Comparison of ENCODE assay signal across 1 cellular context in genomic region chr1:44787506-44787905, GRCh38.
TF ChIP-seq lines count a peak whose summit lies in the region.

No MANE protein-coding gene starts in this region.

TF ChIP-seq in HepG2, 621 proteins besides CTCF, POLR2A, EP300 and RAD21:
- no peak for TF ChIP-seq RBM22 (optimal IDR thresholded peaks at IDR 0.05; ENCODE audit: low read length)
- TF ChIP-seq NR2C2 (CRISPR knock-in tag; IDR thresholded peaks at IDR 0.05; ENCODE audit: borderline replicate concordance) = no peak
- no peak for TF ChIP-seq KAT8 (CRISPR knock-in tag; IDR thresholded peaks at IDR 0.05)
- no peak for TF ChIP-seq ZNF33B (CRISPR knock-in tag; IDR thresholded peaks at IDR 0.05)
- no peak for TF ChIP-seq SNAPC2 (CRISPR knock-in tag; IDR thresholded peaks at IDR 0.05)
- no peak for TF ChIP-seq CBX1 (IDR thresholded peaks at IDR 0.05; ENCODE audit: low read depth)
- TF ChIP-seq NR2F6 (IDR thresholded peaks at IDR 0.05) = peak; percentile 2; the same call in 1 of the 2 replicates
- TF ChIP-seq NR2F6 (CRISPR knock-in tag; IDR thresholded peaks at IDR 0.05) = no peak
- TF ChIP-seq ZNF275 (CRISPR knock-in tag; IDR thresholded peaks at IDR 0.05; ENCODE audit: borderline replicate concordance) = no peak
- TF ChIP-seq HCFC1 (IDR thresholded peaks at IDR 0.05; ENCODE audit: low read depth, low read length) = no peak
- peak; percentile 7 for TF ChIP-seq YY1 (IDR thresholded peaks at IDR 0.05; ENCODE audit: insufficient read depth, insufficient replicate concordance, low read depth, low read length)
- TF ChIP-seq ATF1 (CRISPR knock-in tag; IDR thresholded peaks at IDR 0.05) = no peak
